Comparison of ENCODE assay signal across 16 cellular contexts in the genomic region with DNA sequence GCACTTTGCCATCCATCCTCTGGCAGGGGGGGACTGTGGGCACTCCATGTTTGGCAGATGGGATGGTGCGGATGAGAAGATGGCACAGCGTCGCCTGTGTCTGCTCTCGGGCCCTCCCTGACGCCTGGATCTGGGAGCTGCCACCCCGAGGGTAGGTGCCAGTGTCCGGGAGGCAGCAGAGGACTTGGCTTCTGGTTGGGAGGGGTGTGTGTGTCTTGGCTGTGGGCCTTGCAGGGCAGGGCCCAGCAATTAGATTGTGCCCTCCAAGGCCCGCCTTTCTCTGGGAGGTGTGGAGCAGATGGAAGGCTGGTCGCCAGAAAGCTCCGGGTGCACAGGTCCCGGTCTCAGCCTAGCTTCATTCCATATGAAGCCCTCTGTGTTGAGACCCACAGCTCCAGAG. TPM values are rescaled to one million over a fixed set of nuclear protein-coding genes. Genes with fewer than 3 reads are reported as not detected.
DNase-seq lines count a peak whose midpoint lies in the region; ATAC-seq and TF ChIP-seq lines count a peak whose summit lies in the region.
"Had no signal": no experiment of that assay in that cellular context is flagged by ENCODE, and none has a peak within 500 bp of the region (broad histone marks: within the 10 kb centered on the region; RNA-seq: fewer than 3 reads in every experiment).

No MANE protein-coding gene starts in this region.

- ATAC-seq in stimulated activated effector memory CD8-positive, alpha-beta T cell treated with anti-CD3 and anti-CD28 coated beads, Interleukin-12 subunit alpha, Interleukin-12 subunit beta, amount 100 ng/mL, for 72 hours, result no peak
- no peak for ATAC-seq in GM18517 (IDR thresholded peaks at IDR 0.05; ENCODE audit: unreplicated experiment)
- ATAC-seq in HG02642 (IDR thresholded peaks at IDR 0.05; ENCODE audit: poor library complexity, unreplicated experiment), result no peak

- intact Hi-C loops in dorsolateral prefrontal cortex (cut with DNase I), result no loop called here

- H3K27ac Mint-ChIP-seq in activated naive CD4-positive, alpha-beta T cell treated with anti-CD3 and anti-CD28 coated beads, Interleukin-2, amount 10 ng/mL, durations not matched to agents 7 days and 5 days, result peak overlapping the region; percentile 19
- H3K27ac Mint-ChIP-seq in stimulated activated effector memory CD8-positive, alpha-beta T cell treated with anti-CD3 and anti-CD28 coated beads, Interleukin-12 subunit alpha, Interleukin-12 subunit beta, amount 100 ng/mL, for 72 hours, result peak overlapping the region; percentile 46

- no peak for TF ChIP-seq CTCF in dorsolateral prefrontal cortex (IDR thresholded peaks at IDR 0.05 in 54 of 56, conservative IDR thresholded peaks at IDR 0.05 in 2 of 56; ENCODE audit: low read depth in 1 of 56, partially characterized antibody in 56 of 56)

- peaks cover 75% of the 10 kb centered on the region for H3K27me3 Mint-ChIP-seq in activated naive CD4-positive, alpha-beta T cell treated with anti-CD3 and anti-CD28 coated beads, Interleukin-2, amount 10 ng/mL, durations not matched to agents 7 days and 5 days

- H3K4me3 ChIP-seq in dorsolateral prefrontal cortex, result peak overlapping the region in 30 of 59 donors; percentile 1 to 59 (median 46)

- no peak for DNase-seq in activated naive CD4-positive, alpha-beta T cell treated with anti-CD3 and anti-CD28 coated beads, Interleukin-2, amount 10 ng/mL, durations not matched to agents 7 days and 5 days
- DNase-seq in activated naive CD4-positive, alpha-beta T cell treated with Interleukin-2 at 50 U/mL for 16 hours, result no peak
- DNase-seq in NCI-H1694 treated with DMSO at 0.1 percent for 48 hours (lab: John Stamatoyannopoulos, UW) (peak; percentile 62), dorsolateral prefrontal cortex (peak in 1 of 10 donors; percentile 89), NCI-H146 (lab: John Stamatoyannopoulos, UW) (no peak)
- DNase-seq in stimulated activated effector memory CD8-positive, alpha-beta T cell treated with anti-CD3 and anti-CD28 coated beads, Interleukin-12 subunit alpha, Interleukin-12 subunit beta, amount 100 ng/mL, for 72 hours (ENCODE audit: low spot score in 2 of 2), result no peak
- DNase-seq: activated gamma-delta T cell treated with Interleukin-2 at 50 U/mL for 16 hours; central memory CD4-positive, alpha-beta T cell; NCI-H524 treated with DMSO at 0.1 percent for 48 hours; stimulated activated CD4-positive, alpha-beta T cell treated with anti-CD3 and anti-CD28 coated beads, Interleukin-15, amount 100 ng/mL, for 24 hours; stimulated activated CD8-positive, alpha-beta memory T cell treated with anti-CD3 and anti-CD28 coated beads, Interleukin-4, amount 100 ng/mL, for 48 hours had no signal

- CTCF ChIA-PET in activated naive CD4-positive, alpha-beta T cell treated with anti-CD3 and anti-CD28 coated beads, Interleukin-2, amount 10 ng/mL, durations not matched to agents 7 days and 5 days (lab: Charles Lee), result interaction anchor here (2.6 to 3.8 kb wide), 2 partner anchors 11 to 17 kb away, joined by 12 to 21 read pairs; no protein-coding TSS in a partner anchor

- no peaks in the 10 kb centered on the region for H3K27me3 ChIP-seq in dorsolateral prefrontal cortex

- peak overlapping the region; percentile 93 for H3K4me3 Mint-ChIP-seq in activated naive CD4-positive, alpha-beta T cell treated with anti-CD3 and anti-CD28 coated beads, Interleukin-2, amount 10 ng/mL, durations not matched to agents 7 days and 5 days
- H3K4me3 Mint-ChIP-seq in stimulated activated effector memory CD8-positive, alpha-beta T cell treated with anti-CD3 and anti-CD28 coated beads, Interleukin-12 subunit alpha, Interleukin-12 subunit beta, amount 100 ng/mL, for 72 hours, result peak overlapping the region; percentile 81
- H3K4me3 Mint-ChIP-seq: neural crest cell had no signal

- peak overlapping the region in 42 of 59 donors; percentile 8 to 92 (median 55) for H3K27ac ChIP-seq in dorsolateral prefrontal cortex
- H3K27ac ChIP-seq: VCaP had no signal

- H3K9me3 Mint-ChIP-seq in activated naive CD4-positive, alpha-beta T cell treated with anti-CD3 and anti-CD28 coated beads, Interleukin-2, amount 10 ng/mL, durations not matched to agents 7 days and 5 days, result no peaks in the 10 kb centered on the region
- no peaks in the 10 kb centered on the region for H3K9me3 Mint-ChIP-seq in stimulated activated effector memory CD8-positive, alpha-beta T cell treated with anti-CD3 and anti-CD28 coated beads, Interleukin-12 subunit alpha, Interleukin-12 subunit beta, amount 100 ng/mL, for 72 hours
- H3K9me3 Mint-ChIP-seq: neural crest cell had no signal

- H3K4me1 Mint-ChIP-seq in activated naive CD4-positive, alpha-beta T cell treated with anti-CD3 and anti-CD28 coated beads, Interleukin-2, amount 10 ng/mL, durations not matched to agents 7 days and 5 days, result peaks cover 69% of the 10 kb centered on the region
- peaks cover 77% of the 10 kb centered on the region for H3K4me1 Mint-ChIP-seq in stimulated activated effector memory CD8-positive, alpha-beta T cell treated with anti-CD3 and anti-CD28 coated beads, Interleukin-12 subunit alpha, Interleukin-12 subunit beta, amount 100 ng/mL, for 72 hours
- H3K4me1 Mint-ChIP-seq: neural crest cell had no signal

- H3K36me3 Mint-ChIP-seq in activated naive CD4-positive, alpha-beta T cell treated with anti-CD3 and anti-CD28 coated beads, Interleukin-2, amount 10 ng/mL, durations not matched to agents 7 days and 5 days, result peaks cover 39% of the 10 kb centered on the region
- no peaks in the 10 kb centered on the region for H3K36me3 Mint-ChIP-seq in stimulated activated effector memory CD8-positive, alpha-beta T cell treated with anti-CD3 and anti-CD28 coated beads, Interleukin-12 subunit alpha, Interleukin-12 subunit beta, amount 100 ng/mL, for 72 hours

RNA-seq across cellular contexts. Expression of gene RAP1GAP2, which starts 1.4 kb away (rescaled TPM):
- total RNA-seq in dorsolateral prefrontal cortex, result 100 to 1,000 TPM in 98 of 120 experiments, 10 to 100 TPM in 22; 46.2 to 205 (median 124) TPM

RNA-seq across cellular contexts. Expression of gene CCDC92B, which starts 48.2 kb away (rescaled TPM):
- total RNA-seq in dorsolateral prefrontal cortex, result 10 to 100 TPM in 119 of 120 experiments, 1 to 10 TPM in 1; 6.9 to 29.3 (median 18.3) TPM
- total RNA-seq: fibroblast of lung had no signal
